1 cellular context compared by ENCODE assay signal in the genomic region with DNA sequence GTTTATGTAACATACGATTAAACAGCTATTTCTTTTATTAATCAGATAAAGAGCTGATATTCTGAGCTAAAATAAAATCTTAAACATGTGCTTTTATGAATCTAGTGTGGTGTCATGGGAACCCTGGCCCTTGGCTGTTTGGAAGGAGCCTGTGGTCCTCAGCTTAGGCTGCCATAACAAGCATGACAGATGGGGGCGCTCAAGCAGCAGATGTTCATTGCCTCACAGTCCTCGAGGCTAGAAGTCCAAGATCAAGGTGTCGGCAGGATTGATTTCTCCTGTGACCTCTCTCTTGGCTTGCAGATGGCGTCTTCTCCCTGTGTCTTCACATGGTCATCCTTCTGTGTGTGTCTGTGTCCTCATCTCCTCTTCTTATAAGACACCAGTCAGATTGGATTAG.
TF ChIP-seq lines count a peak whose summit lies in the region.

No MANE protein-coding gene starts in this region.

TF ChIP-seq in H1, 55 proteins besides CTCF, POLR2A, EP300 and RAD21 (continued from another document):
- TF ChIP-seq RBBP5 (IDR thresholded peaks at IDR 0.05; ENCODE audit: borderline replicate concordance, low read depth, low read length) = no peak
- TF ChIP-seq TAF7 (optimal IDR thresholded peaks at IDR 0.05; ENCODE audit: borderline replicate concordance, low read depth, low read length) = no peak
- TF ChIP-seq CBX8 (IDR thresholded peaks at IDR 0.05; ENCODE audit: borderline replicate concordance, low read depth, low read length) = no peak
- no peak for TF ChIP-seq CBX5 (IDR thresholded peaks at IDR 0.05; ENCODE audit: low read depth, low read length)
- TF ChIP-seq TBP (IDR thresholded peaks at IDR 0.05; ENCODE audit: low read depth, low read length) = no peak
- TF ChIP-seq ATF3 (IDR thresholded peaks at IDR 0.05; ENCODE audit: insufficient read depth, low read depth, low read length) = no peak
- no peak for TF ChIP-seq RFX5 (IDR thresholded peaks at IDR 0.05; ENCODE audit: borderline replicate concordance, low read depth, low read length)
